ENCODE assay signal across 11 cellular contexts in genomic region chr2:43083278-43083677, GRCh38.
A peak's percentile ranks its signal among the peaks of the same experiment; 100 is the strongest.
DNase-seq lines count a peak whose midpoint lies in the region; ATAC-seq, FAIRE-seq and TF ChIP-seq lines count a peak whose summit lies in the region.
"Had no signal": no experiment of that assay in that cellular context is flagged by ENCODE, and none has a peak within 500 bp of the region (broad histone marks: within the 10 kb centered on the region; RNA-seq: fewer than 3 reads in every experiment).

No MANE protein-coding gene starts in this region.

- dilution Hi-C loops in keratinocyte (cut with MboI; ENCODE audit: extremely low pct_ligation_motif_present, low sequenced_read_pairs), result no loop called here

- no peaks in the 10 kb centered on the region for H3K79me2 ChIP-seq in keratinocyte (ENCODE audit: control insufficient read depth, insufficient read depth, low read length)

- H3K4me1 ChIP-seq in keratinocyte (ENCODE audit: control insufficient read depth, extremely low read depth, insufficient read depth, low read length), result peaks cover 67% of the 10 kb centered on the region
- H3K4me1 ChIP-seq in sigmoid colon, result peaks cover 0 to 80% (median 77%) of the 10 kb centered on the region in 4 donors

- peak overlapping the region; percentile 94 for H3K27ac Mint-ChIP-seq in MCF 10A (ENCODE audit: low read depth, unreplicated experiment)

- no peaks in the 10 kb centered on the region for H3K9me1 ChIP-seq in keratinocyte (ENCODE audit: control insufficient read depth, extremely low read depth, insufficient read depth, low read length)

- no TSS peak for BruUV-seq in MCF 10A (replicated peaks; lab: Mats Ljungman, UMichigan)

- peak overlapping the region; percentile 91 for H3K27ac ChIP-seq in keratinocyte (ENCODE audit: control insufficient read depth, insufficient read depth, low read length)
- peak overlapping the region; percentile 88 to 95 (median 92) for H3K27ac ChIP-seq in sigmoid colon

- H3K4me1 Mint-ChIP-seq in MCF 10A (ENCODE audit: insufficient read depth, unreplicated experiment), result peaks cover 64% of the 10 kb centered on the region

- no peak for TF ChIP-seq POLR2A in sigmoid colon (IDR thresholded peaks at IDR 0.05)

- ATAC-seq in HG02973 (IDR thresholded peaks at IDR 0.05; ENCODE audit: unreplicated experiment), result no peak

- H3K4me3 ChIP-seq in keratinocyte (ENCODE audit: control insufficient read depth in 2 of 3, extremely low read depth in 1 of 3, insufficient read depth in 2 of 3, low read depth in 1 of 3, low read length in 3 of 3) (no peak overlapping the region), sigmoid colon (no peak overlapping the region)

- H3K4me2 ChIP-seq in keratinocyte (ENCODE audit: control insufficient read depth, extremely low read depth, insufficient read depth, low read depth, low read length), result peak overlapping the region; percentile 49

- CTCF ChIA-PET in MCF 10A (lab: Yijun Ruan, JAX), result interaction anchor here (0.6 to 2.1 kb wide), 4 partner anchors 29 to 138 kb away, joined by 3 to 7 read pairs (median 4); no protein-coding TSS in a partner anchor

- TF ChIP-seq CTCF in MCF 10A (IDR thresholded peaks at IDR 0.05; ENCODE audit: unreplicated experiment) (no peak), keratinocyte (optimal IDR thresholded peaks at IDR 0.05 in 1 of 3, IDR thresholded peaks at IDR 0.05 in 1 of 3, conservative IDR thresholded peaks at IDR 0.05 in 1 of 3; ENCODE audit: extremely low read depth in 1 of 3, insufficient read depth in 2 of 3, low read length in 3 of 3) (no peak), sigmoid colon (IDR thresholded peaks at IDR 0.05) (no peak)

- DNase-seq in CD1c-positive myeloid dendritic cell (ENCODE audit: extremely low spot score) (peak; percentile 41), MCF 10A (ENCODE audit: unreplicated experiment) (no peak), keratinocyte (ENCODE audit: low read depth, low spot score) (no peak), sigmoid colon (peak; percentile 80), NCI-H82 treated with DMSO at 0.1 percent for 48 hours (lab: John Stamatoyannopoulos, UW; ENCODE audit: unreplicated experiment) (no peak), NCI-H1092 treated with DMSO at 0.1 percent for 48 hours (lab: John Stamatoyannopoulos, UW) (no peak), GOT3 (lab: John Stamatoyannopoulos, UW) (no peak)
- DNase-seq: effector memory CD4-positive, alpha-beta T cell; NCI-H187 had no signal

- H4K20me1 ChIP-seq in keratinocyte (ENCODE audit: control insufficient read depth, extremely low read depth, insufficient read depth, low read length), result no peaks in the 10 kb centered on the region

- H3K9me3 Mint-ChIP-seq in MCF 10A (ENCODE audit: unreplicated experiment), result no peaks in the 10 kb centered on the region

- no peaks in the 10 kb centered on the region for H3K36me3 ChIP-seq in keratinocyte (ENCODE audit: control insufficient read depth in 2 of 2, extremely low read depth in 1 of 2, insufficient read depth in 2 of 2, low read length in 2 of 2)
- H3K36me3 ChIP-seq in sigmoid colon, result no peaks in the 10 kb centered on the region

- no peaks in the 10 kb centered on the region for H3K9me3 ChIP-seq in keratinocyte (ENCODE audit: control insufficient read depth, low read depth, low read length)
- H3K9me3 ChIP-seq in sigmoid colon, result no peaks in the 10 kb centered on the region

- H3K4me3 Mint-ChIP-seq in MCF 10A (ENCODE audit: unreplicated experiment), result no peak overlapping the region

- H3K36me3 Mint-ChIP-seq in MCF 10A (ENCODE audit: insufficient read depth, unreplicated experiment), result peaks cover 18% of the 10 kb centered on the region

- no peak for FAIRE-seq in keratinocyte (lab: Jason Lieb, UNC)
- FAIRE-seq: H54 had no signal

- intact Hi-C loops in MCF 10A (cut with micrococcal nuclease) (no loop called here), sigmoid colon (cut with DNase I) (loop anchor here (2.0 to 5.0 kb wide), 3 partner anchors 66 to 399 kb away; partner anchors contain the start of gene ZFP36L2)

- no peaks in the 10 kb centered on the region for H3K27me3 Mint-ChIP-seq in MCF 10A (ENCODE audit: insufficient read depth, unreplicated experiment)

- WGBS in sigmoid colon, 2 donors, result 72 to 84% methylated on average over 8 of the region's 8 CpGs

- no peak overlapping the region for H2AFZ ChIP-seq in keratinocyte (ENCODE audit: control insufficient read depth, low read length)

- TF ChIP-seq EP300 in sigmoid colon (IDR thresholded peaks at IDR 0.05), result no peak

- peak overlapping the region; percentile 77 for H3K9ac ChIP-seq in keratinocyte (ENCODE audit: control insufficient read depth, extremely low read depth, insufficient read depth, low read length)

- POLR2A ChIA-PET in MCF 10A (lab: Yijun Ruan, JAX), result interaction anchor here (0.7 to 6.4 kb wide), 12 partner anchors 10 to 458 kb away, joined by 3 to 54 read pairs (median 6); partner anchors contain the start of gene ZFP36L2

- H3K27me3 ChIP-seq in keratinocyte (ENCODE audit: control insufficient read depth, extremely low read depth, insufficient read depth, low read length), result no peaks in the 10 kb centered on the region
- no peaks in the 10 kb centered on the region for H3K27me3 ChIP-seq in sigmoid colon

Comparison
In these comparisons a context has a peak if more than half of its experiments do, and no peak if none do; other contexts are left out.
1. DNase-seq: peak in CD1c-positive myeloid dendritic cell (single experiment) and sigmoid colon (single experiment); none in MCF 10A (single experiment), keratinocyte (single experiment), NCI-H82 treated with DMSO at 0.1 percent for 48 hours (single experiment), NCI-H1092 treated with DMSO at 0.1 percent for 48 hours (single experiment) and GOT3 (single experiment).